Comparison of ENCODE assay signal across 1 cellular context in the genomic region with DNA sequence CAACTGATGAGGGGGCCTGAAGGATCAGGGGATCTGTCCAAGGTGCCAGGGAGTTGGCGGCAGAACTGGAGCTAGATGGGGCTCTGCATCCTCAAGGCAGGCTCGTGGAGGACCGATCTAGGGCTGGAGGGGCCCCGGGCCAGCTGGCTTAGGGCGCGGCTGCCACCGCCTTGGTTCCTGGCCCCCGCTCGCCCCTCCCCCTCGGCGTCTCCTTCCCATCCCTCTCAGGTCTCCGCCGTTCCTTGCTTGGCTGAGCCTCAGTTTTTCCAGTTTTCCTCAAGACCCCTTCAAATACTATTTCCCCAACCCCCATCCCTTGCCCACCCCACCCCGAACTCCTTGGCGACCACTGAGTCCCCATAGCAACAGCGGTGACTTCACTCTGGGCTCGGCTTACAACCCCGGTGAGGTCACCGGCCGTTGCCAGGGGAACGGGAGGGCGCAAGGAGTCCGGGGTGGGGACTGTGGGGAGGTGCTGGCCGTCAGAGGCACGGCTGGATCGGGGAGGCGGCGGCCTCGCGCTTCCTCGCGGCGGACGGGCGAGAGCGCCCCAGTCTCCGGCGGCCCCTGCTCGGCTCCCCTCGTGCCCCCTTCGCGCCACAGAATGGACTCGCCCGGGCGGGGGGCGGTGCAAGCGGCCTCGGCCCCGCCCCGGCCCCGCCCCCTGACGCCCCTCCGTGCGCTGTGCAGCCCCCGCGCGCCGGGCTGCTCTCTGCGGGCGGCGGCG.
TF ChIP-seq lines count a peak whose summit lies in the region.

No MANE protein-coding gene starts in this region.

TF ChIP-seq in WTC11, 78 proteins besides CTCF, POLR2A, EP300 and RAD21 (continued from another document):
- TF ChIP-seq FOXP1 (CRISPR knock-in tag; IDR thresholded peaks at IDR 0.05; ENCODE audit: borderline replicate concordance) (peak; percentile 77; the same call in 1 of the 2 replicates), NFE2L1 (CRISPR knock-in tag; IDR thresholded peaks at IDR 0.05) (peak; percentile 14; the same call in 1 of the 2 replicates)
